Comparison of ENCODE assay signal across 35 cellular contexts in the genomic region with DNA sequence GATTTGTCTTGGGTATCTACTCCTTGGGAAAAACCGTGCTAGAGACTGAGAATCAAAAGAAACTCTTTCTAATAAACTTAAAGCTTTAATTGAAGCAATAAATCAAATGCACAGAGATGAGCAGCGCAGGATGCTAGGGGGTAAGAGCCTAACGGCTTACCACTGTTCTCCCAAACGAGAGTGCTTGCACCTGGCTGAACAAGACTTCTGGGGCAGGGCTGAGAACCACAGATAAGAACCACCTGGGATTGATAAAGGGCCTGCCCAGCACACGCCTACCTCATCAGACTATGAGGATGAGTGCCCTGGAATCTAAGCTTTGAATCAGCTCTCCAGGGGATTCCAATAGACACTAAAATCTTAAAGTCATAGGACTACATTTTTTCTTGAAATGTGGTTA. TPM values are rescaled to one million over a fixed set of nuclear protein-coding genes. Genes with fewer than 3 reads are reported as not detected.
"Had no signal": no experiment of that assay in that cellular context is flagged by ENCODE, and none has a peak within 500 bp of the region (broad histone marks: within the 10 kb centered on the region; RNA-seq: fewer than 3 reads in every experiment).

No MANE protein-coding gene starts in this region.

- H3K27me3 ChIP-seq: adrenal gland, body of pancreas, breast epithelium, Peyer's patch had no signal

- H3K36me3 ChIP-seq: adrenal gland, breast epithelium, Peyer's patch had no signal

- DNase-seq: activated CD4-positive, alpha-beta memory T cell treated with anti-CD3 and anti-CD28 coated beads, Interleukin-2, amount 10 ng/mL, durations not matched to agents 7 days and 5 days; activated CD4-positive, alpha-beta T cell treated with anti-CD3 and anti-CD28 coated beads for 1 hour; activated CD4-positive, alpha-beta T cell treated with anti-CD3 and anti-CD28 coated beads for 48 hours; activated CD4-positive, CD25-positive, alpha-beta regulatory T cell; activated CD8-positive, alpha-beta memory T cell treated with anti-CD3 and anti-CD28 coated beads for 24 hours; activated CD8-positive, alpha-beta memory T cell treated with anti-CD3 and anti-CD28 coated beads, Interleukin-2, amount 10 ng/mL, durations not matched to agents 7 days and 5 days; activated gamma-delta T cell treated with Interleukin-2 at 50 U/mL for 16 hours; activated naive CD4-positive, alpha-beta T cell treated with anti-CD3 and anti-CD28 coated beads for 36 hours; activated T-cell treated with anti-CD3 and anti-CD28 coated beads, Interleukin-2, amount 50 U/mL, for 24 hours; adrenal gland; body of pancreas; NCI-H1105; NCI-H1417 treated with DMSO at 0.1 percent for 48 hours; NCI-H187 treated with DMSO at 0.1 percent for 48 hours; NCI-H2081; NCI-H345; NCI-H524 treated with DMSO at 0.1 percent for 48 hours; NCI-H748 treated with DMSO at 0.1 percent for 48 hours; NK-92 treated with Interleukin-12 subunit alpha and Interleukin-12 subunit beta, amount 100 ng/mL, for 24 hours; PC-3; Peyer's patch; RPMI8226; SHP77 treated with DMSO at 0.1 percent for 48 hours; T-cell; T-helper 17 cell had no signal

- ATAC-seq: activated CD8-positive, alpha-beta memory T cell treated with anti-CD3 and anti-CD28 coated beads, Interleukin-2, amount 10 ng/mL, durations not matched to agents 7 days and 5 days; activated naive CD4-positive, alpha-beta T cell treated with anti-CD3 and anti-CD28 coated beads, Interleukin-2, amount 50 U/mL, for 72 hours; body of pancreas; PC-3; SK-N-SH treated with all-trans-retinoic acid at 6 μM for 48 hours; T-cell; T-helper 17 cell had no signal

- H3K9me3 ChIP-seq: adrenal gland, body of pancreas, breast epithelium, Peyer's patch had no signal

- H3K27ac ChIP-seq: adrenal gland, body of pancreas, breast epithelium, Peyer's patch, VCaP had no signal

- H3K4me1 ChIP-seq: adrenal gland, body of pancreas, breast epithelium, Peyer's patch had no signal

- FAIRE-seq: astrocyte had no signal

- H3K4me3 ChIP-seq: adrenal gland, body of pancreas, breast epithelium, Peyer's patch had no signal

RNA-seq across cellular contexts. Expression of gene KRTAP19-8, which starts 43.4 kb away (rescaled TPM):
- total RNA-seq: activated CD4-positive, alpha-beta memory T cell treated with anti-CD3 and anti-CD28 coated beads, Interleukin-2, amount 10 ng/mL, durations not matched to agents 7 days and 5 days; activated CD8-positive, alpha-beta memory T cell treated with anti-CD3 and anti-CD28 coated beads, Interleukin-2, amount 10 ng/mL, durations not matched to agents 7 days and 5 days; activated naive CD4-positive, alpha-beta T cell treated with anti-CD3 and anti-CD28 coated beads for 36 hours; activated naive CD4-positive, alpha-beta T cell treated with anti-CD3 and anti-CD28 coated beads, Interleukin-2, amount 50 U/mL, for 72 hours; activated T-helper 1 cell treated with anti-CD3 and anti-CD28 coated beads, Interleukin-12 subunit alpha, Interleukin-12 subunit beta, Interleukin-2, Interleukin-4 antibody, amounts not matched to agents 30 ng/mL and 10 ng/mL and 1 ng/mL, durations not matched to agents 14 hours and 24 hours and 36 hours; adrenal gland; astrocyte; body of pancreas; breast epithelium; cardiac septum; M059J; NCI-H460; PC-3; Peyer's patch; SK-MEL-5; T-cell; T-helper 17 cell had no signal
- polyA plus RNA-seq: adrenal gland had no signal
